Comparison of ENCODE assay signal across 36 cellular contexts in the genomic region with DNA sequence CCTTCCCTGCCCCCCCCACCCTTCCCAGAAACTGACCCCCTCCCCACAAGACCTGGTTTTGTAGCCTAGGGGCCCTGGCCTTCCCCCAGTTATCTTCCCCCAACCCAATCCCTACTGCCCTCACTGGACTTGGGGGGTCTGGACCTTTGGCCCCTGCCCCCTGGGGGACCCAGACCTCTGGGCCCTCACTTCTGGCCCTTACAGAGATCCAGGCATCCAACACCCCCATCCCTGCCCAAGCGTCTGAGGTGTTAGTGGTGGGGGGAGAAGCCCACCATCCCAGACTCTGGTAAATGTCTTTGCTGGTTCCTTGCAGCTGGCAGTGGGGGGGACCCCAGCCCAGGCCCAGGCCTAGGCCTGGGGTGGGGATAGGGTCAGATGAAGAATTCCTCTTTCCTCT. TPM values are rescaled to one million over a fixed set of nuclear protein-coding genes. Genes with fewer than 3 reads are reported as not detected.
"Had no signal": no experiment of that assay in that cellular context is flagged by ENCODE, and none has a peak within 500 bp of the region (broad histone marks: within the 10 kb centered on the region; RNA-seq: fewer than 3 reads in every experiment).

No MANE protein-coding gene starts in this region.

- H3K9me3 Mint-ChIP-seq: activated B cell treated with CpG ODN at 0.5 μM for 24 hours; activated CD4-positive, alpha-beta memory T cell treated with anti-CD3 and anti-CD28 coated beads for 36 hours; activated naive CD8-positive, alpha-beta T cell treated with anti-CD3 and anti-CD28 coated beads for 36 hours; activated T-cell treated with anti-CD3 and anti-CD28 coated beads, Interleukin-2, amount 50 U/mL, for 4 hours; activated T-helper 1 cell treated with anti-CD3 and anti-CD28 coated beads, Interleukin-12 subunit alpha, Interleukin-12 subunit beta, Interleukin-2, Interleukin-4 antibody, amounts not matched to agents 30 ng/mL and 10 ng/mL and 1 ng/mL, durations not matched to agents 14 hours and 24 hours and 36 hours had no signal

- H3K36me3 Mint-ChIP-seq: activated CD4-positive, alpha-beta memory T cell treated with anti-CD3 and anti-CD28 coated beads for 36 hours had no signal

- H3K27ac Mint-ChIP-seq: activated B cell treated with CpG ODN at 0.5 μM for 24 hours; activated CD4-positive, alpha-beta memory T cell treated with anti-CD3 and anti-CD28 coated beads for 36 hours; activated naive CD8-positive, alpha-beta T cell treated with anti-CD3 and anti-CD28 coated beads for 36 hours; activated T-helper 1 cell treated with anti-CD3 and anti-CD28 coated beads, Interleukin-12 subunit alpha, Interleukin-12 subunit beta, Interleukin-2, Interleukin-4 antibody, amounts not matched to agents 30 ng/mL and 10 ng/mL and 1 ng/mL, durations not matched to agents 14 hours and 24 hours and 36 hours had no signal

- H3K4me3 ChIP-seq: PC-9 had no signal

- ATAC-seq: activated T-cell treated with anti-CD3 and anti-CD28 coated beads, Interleukin-2, amount 50 U/mL, for 4 hours; Right ventricle myocardium inferior; SK-N-SH treated with all-trans-retinoic acid at 6 μM for 48 hours had no signal

- H3K36me3 ChIP-seq: brain microvascular endothelial cell had no signal

- DNase-seq: activated B cell treated with CpG ODN at 0.5 μM for 24 hours; activated CD4-positive, alpha-beta memory T cell treated with anti-CD3 and anti-CD28 coated beads for 36 hours; activated CD4-positive, alpha-beta T cell treated with anti-CD3 and anti-CD28 coated beads for 4 hours; activated CD4-positive, alpha-beta T cell treated with anti-CD3 and anti-CD28 coated beads, Interleukin-2, amount 50 U/mL, for 1 hour; activated CD4-positive, CD25-positive, alpha-beta regulatory T cell treated with anti-CD3 and anti-CD28 coated beads, Interleukin-2, amount 50 U/mL, for 72 hours; activated CD8-positive, alpha-beta memory T cell treated with anti-CD3 and anti-CD28 coated beads, Interleukin-2, amount 50 U/mL, for 4 hours; activated gamma-delta T cell treated with Interleukin-2 at 50 U/mL for 16 hours; activated naive CD4-positive, alpha-beta T cell treated with anti-CD3 and anti-CD28 coated beads, Interleukin-2, amount 50 U/mL, for 16 hours; activated naive CD8-positive, alpha-beta T cell treated with anti-CD3 and anti-CD28 coated beads for 36 hours; activated T-cell treated with anti-CD3 and anti-CD28 coated beads for 4 hours; activated T-cell treated with anti-CD3 and anti-CD28 coated beads, Interleukin-2, amount 50 U/mL, for 4 hours; amniotic stem cell; aorta; brain microvascular endothelial cell; central memory CD4-positive, alpha-beta T cell; NCI-H1105 treated with DMSO at 0.1 percent for 48 hours; NCI-H1436; NCI-H1694; NCI-H1930; NCI-H2081 treated with DMSO at 0.1 percent for 48 hours; NCI-H345; NCI-H524 treated with DMSO at 0.1 percent for 48 hours; NCI-H748 treated with DMSO at 0.1 percent for 48 hours; PC-9; SIG-M5; SW 1271; T-helper 1 cell; T-helper 2 cell; T-helper 9 cell had no signal

- H3K4me3 Mint-ChIP-seq: activated B cell treated with CpG ODN at 0.5 μM for 24 hours; activated CD4-positive, alpha-beta memory T cell treated with anti-CD3 and anti-CD28 coated beads for 36 hours; activated naive CD8-positive, alpha-beta T cell treated with anti-CD3 and anti-CD28 coated beads for 36 hours; activated T-cell treated with anti-CD3 and anti-CD28 coated beads, Interleukin-2, amount 50 U/mL, for 4 hours; activated T-helper 1 cell treated with anti-CD3 and anti-CD28 coated beads, Interleukin-12 subunit alpha, Interleukin-12 subunit beta, Interleukin-2, Interleukin-4 antibody, amounts not matched to agents 30 ng/mL and 10 ng/mL and 1 ng/mL, durations not matched to agents 14 hours and 24 hours and 36 hours had no signal

- H3K27ac ChIP-seq: brain microvascular endothelial cell, PC-9, RWPE1, VCaP had no signal

RNA-seq across cellular contexts. Expression of gene SRRM5, which starts 11.1 kb away (rescaled TPM):
- total RNA-seq: SK-MEL-5 had no signal

RNA-seq across cellular contexts. Expression of gene CADM4, which starts 16.7 kb away (rescaled TPM):
- total RNA-seq: activated B cell treated with CpG ODN at 0.5 μM for 24 hours, OCI-LY7 had no signal
